8 cellular contexts compared by ENCODE assay signal in the genomic region with DNA sequence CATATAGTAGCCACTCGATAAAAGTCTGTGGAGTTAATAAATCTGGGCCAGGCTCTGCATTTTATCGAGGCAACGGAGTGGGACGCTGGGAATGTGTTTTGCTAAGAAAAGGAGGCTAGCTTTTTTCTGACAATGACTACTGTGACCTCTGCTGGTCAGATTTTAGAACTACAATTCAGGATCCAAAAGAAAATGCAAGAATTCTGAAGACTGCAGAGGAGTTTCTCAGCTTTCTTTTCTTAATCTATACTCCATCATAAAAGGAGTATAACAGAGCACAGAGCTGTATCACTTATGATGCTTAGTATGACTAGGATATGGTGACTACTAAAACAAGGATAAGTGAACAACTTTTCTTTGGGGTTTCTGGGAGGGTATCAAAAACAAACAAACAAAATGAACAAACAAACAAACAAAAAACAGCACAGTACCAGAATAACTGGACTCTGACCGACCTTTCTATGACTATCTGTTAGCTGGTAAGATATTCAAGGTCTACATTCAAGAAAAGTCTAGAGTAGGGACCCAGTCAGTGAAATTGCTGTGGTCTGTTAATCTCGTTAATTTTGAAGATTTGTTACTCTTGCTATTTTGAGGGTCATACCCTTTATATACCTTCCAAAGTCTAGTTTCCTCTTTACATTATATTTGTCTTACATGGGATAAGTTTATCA. TPM values are rescaled to one million over a fixed set of nuclear protein-coding genes. Genes with fewer than 3 reads are reported as not detected.
DNase-seq lines count a peak whose midpoint lies in the region; ATAC-seq, FAIRE-seq and TF ChIP-seq lines count a peak whose summit lies in the region.

No MANE protein-coding gene starts in this region.

- H3K79me2 ChIP-seq in H9 (ENCODE audit: insufficient read depth, low read length), result no peaks in the 10 kb centered on the region
- H3K79me2 ChIP-seq in keratinocyte (ENCODE audit: control insufficient read depth, insufficient read depth, low read length), result no peaks in the 10 kb centered on the region

- H3K18ac ChIP-seq in H9 (ENCODE audit: insufficient read length, low read depth, low read length), result no peak overlapping the region

- H3K27ac ChIP-seq in H9 (ENCODE audit: insufficient read length, low read depth, low read length) (no peak overlapping the region), keratinocyte (ENCODE audit: control insufficient read depth, insufficient read depth, low read length) (no peak overlapping the region), tibial artery (no peak overlapping the region)

- H3K4me1 ChIP-seq in H9 (ENCODE audit: insufficient read depth, low read length) (0 out of 2 replicates have a peak, but pooled peaks cover 3% of the 10 kb centered on the region), keratinocyte (ENCODE audit: control insufficient read depth, extremely low read depth, insufficient read depth, low read length) (peaks cover 2% of the 10 kb centered on the region), tibial artery (peaks cover 0 to 4% (median 0%) of the 10 kb centered on the region in 4 donors)

- H4K20me1 ChIP-seq in H9 (ENCODE audit: control insufficient read depth, insufficient read depth, insufficient read length) (no peaks in the 10 kb centered on the region), keratinocyte (ENCODE audit: control insufficient read depth, extremely low read depth, insufficient read depth, low read length) (no peaks in the 10 kb centered on the region)

- peak; percentile 79 for TF ChIP-seq CTCF in H9 (conservative IDR thresholded peaks at IDR 0.05)
- TF ChIP-seq CTCF in brain (conservative IDR thresholded peaks at IDR 0.05), result peak; percentile 75 to 77
- peak; percentile 37 to 59 (median 54) for TF ChIP-seq CTCF in keratinocyte (optimal IDR thresholded peaks at IDR 0.05 in 1 of 3, IDR thresholded peaks at IDR 0.05 in 1 of 3, conservative IDR thresholded peaks at IDR 0.05 in 1 of 3; ENCODE audit: extremely low read depth in 1 of 3, insufficient read depth in 2 of 3, low read length in 3 of 3)
- peak; percentile 63 to 66 for TF ChIP-seq CTCF in tibial artery (IDR thresholded peaks at IDR 0.05)

- no peak overlapping the region for H2BK12ac ChIP-seq in H9 (ENCODE audit: insufficient read length, low read depth, low read length)

- no peak overlapping the region for H3K4me3 Mint-ChIP-seq in H9
- peak overlapping the region in 2 of 5 experiments; percentile 5 to 41 for H3K4me3 Mint-ChIP-seq in brain

- H3K27me3 Mint-ChIP-seq in H9 (ENCODE audit: low read depth) (no peaks in the 10 kb centered on the region), brain (no peaks in the 10 kb centered on the region)

- dilution Hi-C loops in keratinocyte (cut with MboI; ENCODE audit: extremely low pct_ligation_motif_present, low sequenced_read_pairs), result no loop called here

- no peak overlapping the region for H3K4ac ChIP-seq in H9 (ENCODE audit: low read depth, low read length)

- no CpG with 5 or more reads among the region's 6 CpGs for WGBS in H9 (ENCODE audit: extremely low coverage, insufficient read length, low lambda C conversion rate)

- no peak overlapping the region for H2BK15ac ChIP-seq in H9 (ENCODE audit: low read depth, low read length)

- H3K36me3 ChIP-seq in keratinocyte (ENCODE audit: control insufficient read depth in 2 of 2, extremely low read depth in 1 of 2, insufficient read depth in 2 of 2, low read length in 2 of 2) (no peaks in the 10 kb centered on the region), tibial artery (peaks cover 0 to 18% (median 7%) of the 10 kb centered on the region in 3 donors)

- H3K4me1 Mint-ChIP-seq in H9 (peaks cover 6 to 7% of the 10 kb centered on the region in 2 experiments; a peak in 3 of 4 replicates), brain (peaks cover 14% of the 10 kb centered on the region)

- no peak overlapping the region for H2BK5ac ChIP-seq in H9 (ENCODE audit: insufficient read length, low read length)

- H3K79me1 ChIP-seq in H9 (ENCODE audit: insufficient read depth, low read depth, low read length, poor library complexity, severe bottlenecking), result no peaks in the 10 kb centered on the region

- H3K9me3 ChIP-seq in H9 (ENCODE audit: control insufficient read depth, low read depth, low read length) (no peaks in the 10 kb centered on the region), keratinocyte (ENCODE audit: control insufficient read depth, low read depth, low read length) (no peaks in the 10 kb centered on the region), tibial artery (no peaks in the 10 kb centered on the region)

- H3K27me3 ChIP-seq in H9 (ENCODE audit: insufficient read depth, low read length) (no peaks in the 10 kb centered on the region), keratinocyte (ENCODE audit: control insufficient read depth, extremely low read depth, insufficient read depth, low read length) (no peaks in the 10 kb centered on the region), tibial artery (no peaks in the 10 kb centered on the region)

- no peak overlapping the region for H2AK5ac ChIP-seq in H9 (ENCODE audit: insufficient read length, low read length)

- FAIRE-seq in keratinocyte (lab: Jason Lieb, UNC), result peak; percentile 90

- H3K23ac ChIP-seq in H9 (ENCODE audit: insufficient read length, low read depth, low read length), result no peak overlapping the region

- H3K4me2 ChIP-seq in H9 (ENCODE audit: insufficient read depth, insufficient read length, low read length) (no peak overlapping the region), keratinocyte (ENCODE audit: control insufficient read depth, extremely low read depth, insufficient read depth, low read depth, low read length) (peak overlapping the region; percentile 51)

- H3K4me3 ChIP-seq in keratinocyte (ENCODE audit: control insufficient read depth in 2 of 3, extremely low read depth in 1 of 3, insufficient read depth in 2 of 3, low read depth in 1 of 3, low read length in 3 of 3), result no peak overlapping the region
- no peak overlapping the region for H3K4me3 ChIP-seq in tibial artery

- H3K36me3 Mint-ChIP-seq in H9 (ENCODE audit: insufficient read depth in 1 of 3, low read depth in 3 of 3) (peaks cover 0 to 4% (median 0%) of the 10 kb centered on the region in 3 experiments; a peak in 1 of 7 replicates), brain (no peaks in the 10 kb centered on the region)

- H3K27ac Mint-ChIP-seq in H9, result no peak overlapping the region; a peak in 1 of 7 replicates
- H3K27ac Mint-ChIP-seq in brain, result peak overlapping the region in 3 of 5 experiments; percentile 19 to 39 (median 33)

- H3K9me1 ChIP-seq in keratinocyte (ENCODE audit: control insufficient read depth, extremely low read depth, insufficient read depth, low read length), result no peaks in the 10 kb centered on the region

- H3K14ac ChIP-seq in H9 (ENCODE audit: insufficient read depth, low read length), result no peak overlapping the region

- no peak overlapping the region for H3T11ph ChIP-seq in H9 (ENCODE audit: low read length)

- no peak overlapping the region for H2BK20ac ChIP-seq in H9 (ENCODE audit: low read depth, low read length, poor library complexity, severe bottlenecking)

- no peaks in the 10 kb centered on the region for H3K23me2 ChIP-seq in H9 (ENCODE audit: insufficient read length, low read depth, low read length, poor library complexity, severe bottlenecking)

- no peak overlapping the region for H2BK120ac ChIP-seq in H9 (ENCODE audit: low read depth, low read length, poor library complexity, severe bottlenecking)

- H4K91ac ChIP-seq in H9 (ENCODE audit: insufficient read length, low read depth, low read length), result no peak overlapping the region

- H2AFZ ChIP-seq in H9 (ENCODE audit: low read length) (no peak overlapping the region), keratinocyte (ENCODE audit: control insufficient read depth, low read length) (no peak overlapping the region)

- no peak overlapping the region for H3K56ac ChIP-seq in H9 (ENCODE audit: insufficient read length, low read depth, low read length)

- intact Hi-C loops in tibial artery (cut with DNase I; ENCODE audit: low total_unique reads), result no loop called here

- no peak overlapping the region for H4K5ac ChIP-seq in H9 (ENCODE audit: insufficient read length, low read depth, low read length)

- in situ Hi-C loops in Caki2 (cut with HindIII; ENCODE audit: low pct_unique_long_range_greater_than_20kb, low sequenced_read_pairs), result no loop called here

- no peak for ATAC-seq in HG03342 (IDR thresholded peaks at IDR 0.05; ENCODE audit: unreplicated experiment)
- no peak for ATAC-seq in GM19035 (IDR thresholded peaks at IDR 0.05; ENCODE audit: unreplicated experiment)

- DNase-seq in Caki2 (ENCODE audit: low read depth) (peak; percentile 39), H9 (no peak), NCI-H345 treated with DMSO at 0.1 percent for 48 hours (lab: John Stamatoyannopoulos, UW; ENCODE audit: unreplicated experiment) (peak; percentile 39), keratinocyte (ENCODE audit: low read depth, low spot score) (no peak), tibial artery (no peak)

- H3K9me3 Mint-ChIP-seq in H9, result no peaks in the 10 kb centered on the region
- H3K9me3 Mint-ChIP-seq in brain, result peaks cover 0 to 3% (median 0%) of the 10 kb centered on the region in 5 experiments

- no peak overlapping the region for H4K8ac ChIP-seq in H9 (replicated peaks; ENCODE audit: insufficient read length, low read depth, low read length)

- no peak overlapping the region for H3K9ac ChIP-seq in H9 (ENCODE audit: extremely low read depth, insufficient read length, low read length)
- H3K9ac ChIP-seq in keratinocyte (ENCODE audit: control insufficient read depth, extremely low read depth, insufficient read depth, low read length), result no peak overlapping the region

RNA-seq across cellular contexts. Expression of gene CER1, which starts 46.2 kb away (rescaled TPM):
- total RNA-seq in Caki2 (2014; rRNA removed; shearing (Covaris generic); ENCODE audit: low replicate concordance), result not detected in 2 replicates
- 22.3 and 24.3 TPM in 2 replicates for total RNA-seq in H9 (2021)
- 4.1 TPM for polyA plus RNA-seq in brain (ENCODE audit: insufficient read depth, low read depth, low replicate concordance)
- not detected in 3 replicates for polyA plus RNA-seq in keratinocyte
- not detected for polyA plus RNA-seq in keratinocyte (2011; ENCODE audit: low read depth)
- not detected in 2 replicates for polyA plus RNA-seq in keratinocyte (2011; cell fraction: cytosol; rRNA removed)
- not detected in 2 replicates for polyA plus RNA-seq in keratinocyte (2011; cell fraction: nucleus; rRNA removed)
- polyA plus RNA-seq in keratinocyte (2012; ENCODE audit: low replicate concordance), result not detected in 2 replicates
- not detected in 3 replicates for polyA minus RNA-seq in keratinocyte
- polyA minus RNA-seq in keratinocyte (2011; cell fraction: cytosol; rRNA and poly(A)+ RNA removed), result not detected
- polyA minus RNA-seq in keratinocyte (2011; cell fraction: nucleus; rRNA and poly(A)+ RNA removed), result not detected in 2 replicates

Comparison
In these comparisons a context has a peak if more than half of its experiments do, and no peak if none do; other contexts are left out.
1. DNase-seq: peak in Caki2 (single experiment) and NCI-H345 treated with DMSO at 0.1 percent for 48 hours (single experiment); none in H9 (single experiment), keratinocyte (single experiment) and tibial artery (0 of 2).
2. H3K27ac Mint-ChIP-seq: peak in brain (3 of 5); none in H9 (0 of 3).
3. RNA of gene CER1, which starts 46.2 kb away (total RNA-seq): 22.3 to 24.3 TPM in H9; not detected in Caki2; every median in the first group is over 10 times any median in the second.
4. Peak in every context shown above with its lines, with median percentiles within 50 percentile points of each other: CTCF ChIP-seq.